In genomic region chr14:89702151-89702936, GRCh38 we compare ENCODE assay signal across 8 cellular contexts.
DNase-seq lines count a peak whose midpoint lies in the region; ATAC-seq and TF ChIP-seq lines count a peak whose summit lies in the region.

No MANE protein-coding gene starts in this region.

- H3K9me3 Mint-ChIP-seq in memory B cell, result peaks cover 2% of the 10 kb centered on the region

- WGBS in upper lobe of left lung, 2 donors, result 49 to 52% methylated on average over 4 of the region's 4 CpGs

- ATAC-seq in memory B cell (ENCODE audit: low read depth) (no peak), upper lobe of left lung (ENCODE audit: low FRiP score in 2 of 2) (peak in 1 of 2 donors; percentile 83)

- no peaks in the 10 kb centered on the region for H3K27me3 Mint-ChIP-seq in memory B cell

- no peaks in the 10 kb centered on the region for H3K27me3 ChIP-seq in upper lobe of left lung

- peak overlapping the region; percentile 86 for H3K4me3 Mint-ChIP-seq in memory B cell

- no peak for TF ChIP-seq CTCF in upper lobe of left lung (IDR thresholded peaks at IDR 0.05)

- H3K27ac ChIP-seq in caudate nucleus (ENCODE audit: low read depth, low read length), result peak overlapping the region; percentile 14
- H3K27ac ChIP-seq in upper lobe of left lung, result peak overlapping the region; percentile 57 to 78 (median 69)

- no peaks in the 10 kb centered on the region for H3K36me3 ChIP-seq in upper lobe of left lung

- DNase-seq in DMS114 treated with DMSO at 0.1 percent for 48 hours (lab: John Stamatoyannopoulos, UW; ENCODE audit: unreplicated experiment) (peak; percentile 25), NCI-H2227 treated with DMSO at 0.1 percent for 48 hours (lab: John Stamatoyannopoulos, UW) (peak; percentile 72), caudate nucleus (lab: John Stamatoyannopoulos, UW) (peak in 2 of 61 donors; percentile 12 to 35), memory B cell (ENCODE audit: low spot score in 2 of 2) (no peak), upper lobe of left lung (no peak), SKM-1 (lab: John Stamatoyannopoulos, UW; ENCODE audit: unreplicated experiment) (no peak), ACHN (no peak), COLO668 (lab: John Stamatoyannopoulos, UW; ENCODE audit: unreplicated experiment) (no peak)

- H3K4me1 ChIP-seq in upper lobe of left lung, result peaks cover 13 to 24% (median 15%) of the 10 kb centered on the region in 4 donors

- H3K27ac Mint-ChIP-seq in memory B cell, result peak overlapping the region; percentile 91

- H3K36me3 Mint-ChIP-seq in memory B cell, result no peaks in the 10 kb centered on the region

- H3K4me1 Mint-ChIP-seq in memory B cell, result peaks cover 14% of the 10 kb centered on the region

- no peaks in the 10 kb centered on the region for H3K9me3 ChIP-seq in upper lobe of left lung

- TF ChIP-seq EP300 in upper lobe of left lung (IDR thresholded peaks at IDR 0.05), result no peak

- peak overlapping the region in 3 of 4 donors; percentile 63 to 72 (median 65) for H3K4me3 ChIP-seq in upper lobe of left lung

- in situ Hi-C loops in ACHN (cut with HindIII; ENCODE audit: low pct_ligation_motif_present, low pct_unique_long_range_greater_than_20kb, low sequenced_read_pairs), result no loop called here

- no peak for TF ChIP-seq POLR2A in upper lobe of left lung (IDR thresholded peaks at IDR 0.05)

Comparison
In these comparisons a context has a peak if more than half of its experiments do, and no peak if none do; other contexts are left out.
1. DNase-seq: peak in DMS114 treated with DMSO at 0.1 percent for 48 hours (single experiment) and NCI-H2227 treated with DMSO at 0.1 percent for 48 hours (single experiment); none in memory B cell (0 of 2), upper lobe of left lung (0 of 2), SKM-1 (single experiment), ACHN (single experiment) and COLO668 (single experiment).